8 cellular contexts compared by ENCODE assay signal in genomic region chr3:14434105-14434504, GRCh38. TPM values are rescaled to one million over a fixed set of nuclear protein-coding genes. Genes with fewer than 3 reads are reported as not detected.
DNase-seq lines count a peak whose midpoint lies in the region; ATAC-seq and TF ChIP-seq lines count a peak whose summit lies in the region.

No MANE protein-coding gene starts in this region.

- H3K4me3 ChIP-seq in HL-60 (replicated peaks; ENCODE audit: insufficient read depth, low read length) = no peak overlapping the region
- H3K4me3 ChIP-seq in adipocyte (ENCODE audit: low read length) = no peak overlapping the region
- H3K4me3 ChIP-seq in lung = no peak overlapping the region

- H3K27me3 ChIP-seq in HL-60 (ENCODE audit: insufficient read depth, poor library complexity, severe bottlenecking) (no peaks in the 10 kb centered on the region), adipocyte (replicated peaks; ENCODE audit: control insufficient read depth, insufficient read depth, low read length) (no peaks in the 10 kb centered on the region), lung (ENCODE audit: control insufficient read depth, insufficient read depth) (no peaks in the 10 kb centered on the region)

- H3K27ac ChIP-seq in HL-60 (replicated peaks) (peak overlapping the region; percentile 47), lung (ENCODE audit: low read depth in 1 of 2, low read length in 1 of 2) (peak overlapping the region; percentile 46 to 94)

- H3K36me3 ChIP-seq in adipocyte (ENCODE audit: control insufficient read depth, insufficient read depth, low read length, severe bottlenecking) = no peaks in the 10 kb centered on the region
- H3K36me3 ChIP-seq in lung (ENCODE audit: control insufficient read depth in 2 of 2, insufficient read depth in 2 of 2, low read length in 2 of 2) = no peaks in the 10 kb centered on the region

- WGBS in lung, 2 donors = 9 to 24% methylated on average over 4 of the region's 4 CpGs

- H3K9me3 ChIP-seq in adipocyte (ENCODE audit: control insufficient read depth, low read length) = no peaks in the 10 kb centered on the region
- no peaks in the 10 kb centered on the region for H3K9me3 ChIP-seq in lung (ENCODE audit: control insufficient read depth in 2 of 2, insufficient read depth in 1 of 2, low read length in 1 of 2)

- no peak for TF ChIP-seq CTCF in HL-60 (IDR thresholded peaks at IDR 0.05; ENCODE audit: insufficient read depth, low read length)
- no peak for TF ChIP-seq CTCF in lung (IDR thresholded peaks at IDR 0.05; ENCODE audit: control extremely low read depth, extremely low read depth)

- no peak overlapping the region for H3K9ac ChIP-seq in adipocyte (ENCODE audit: low read length)

- DNase-seq in AG20443 (ENCODE audit: low spot score) (peak; percentile 76), HL-60 (ENCODE audit: low read depth in 1 of 2, low spot score in 1 of 2) (peak in 1 of 2 experiments; percentile 61), adipocyte (ENCODE audit: low read depth) (peak; percentile 69), lung (ENCODE audit: low spot score) (no peak), NCI-H2196 (lab: John Stamatoyannopoulos, UW; ENCODE audit: unreplicated experiment) (no peak), NCI-H1105 (lab: John Stamatoyannopoulos, UW) (no peak)

- H3K4me1 ChIP-seq in adipocyte (ENCODE audit: control insufficient read depth, insufficient read depth, low read length) (peaks cover 34% of the 10 kb centered on the region), lung (ENCODE audit: control insufficient read depth in 2 of 2, insufficient read depth in 2 of 2, low read length in 2 of 2) (peaks cover 13 to 56% of the 10 kb centered on the region in 2 donors)

- no peak for ATAC-seq in lung (ENCODE audit: insufficient read depth, low FRiP score)
- ATAC-seq in GM18519 (IDR thresholded peaks at IDR 0.05; ENCODE audit: low FRiP score, unreplicated experiment) = no peak
- no peak for ATAC-seq in GM19328 (IDR thresholded peaks at IDR 0.05; ENCODE audit: unreplicated experiment)

RNA-seq across cellular contexts. Expression of gene SLC6A6, which starts 31.7 kb away (rescaled TPM):
- 10 to 100 TPM; 63.0 to 96.3 TPM for total RNA-seq in lung
- polyA plus RNA-seq in lung = 10 to 100 TPM; 16.1 to 51.8 TPM

Comparison
In these comparisons a context has a peak if more than half of its experiments do, and no peak if none do; other contexts are left out.
1. DNase-seq: peak in AG20443 (single experiment) and adipocyte (single experiment); none in lung (single experiment), NCI-H2196 (single experiment) and NCI-H1105 (single experiment).